In genomic region chr12:53034459-53034858, GRCh38 we compare ENCODE assay signal across 2 cellular contexts.
TF ChIP-seq lines count a peak whose summit lies in the region.

No MANE protein-coding gene starts in this region.

TF ChIP-seq in HCT116, 20 proteins besides CTCF, POLR2A, EP300 and RAD21:
- TF ChIP-seq EZH2 (IDR thresholded peaks at IDR 0.05): no peak
- no peak for TF ChIP-seq ZNF274 (IDR thresholded peaks at IDR 0.05; ENCODE audit: low read depth, low read length)
- no peak for TF ChIP-seq YY1 (IDR thresholded peaks at IDR 0.05; ENCODE audit: extremely low read depth, insufficient replicate concordance, low read depth, low read length)
- TF ChIP-seq, protein P1, sequence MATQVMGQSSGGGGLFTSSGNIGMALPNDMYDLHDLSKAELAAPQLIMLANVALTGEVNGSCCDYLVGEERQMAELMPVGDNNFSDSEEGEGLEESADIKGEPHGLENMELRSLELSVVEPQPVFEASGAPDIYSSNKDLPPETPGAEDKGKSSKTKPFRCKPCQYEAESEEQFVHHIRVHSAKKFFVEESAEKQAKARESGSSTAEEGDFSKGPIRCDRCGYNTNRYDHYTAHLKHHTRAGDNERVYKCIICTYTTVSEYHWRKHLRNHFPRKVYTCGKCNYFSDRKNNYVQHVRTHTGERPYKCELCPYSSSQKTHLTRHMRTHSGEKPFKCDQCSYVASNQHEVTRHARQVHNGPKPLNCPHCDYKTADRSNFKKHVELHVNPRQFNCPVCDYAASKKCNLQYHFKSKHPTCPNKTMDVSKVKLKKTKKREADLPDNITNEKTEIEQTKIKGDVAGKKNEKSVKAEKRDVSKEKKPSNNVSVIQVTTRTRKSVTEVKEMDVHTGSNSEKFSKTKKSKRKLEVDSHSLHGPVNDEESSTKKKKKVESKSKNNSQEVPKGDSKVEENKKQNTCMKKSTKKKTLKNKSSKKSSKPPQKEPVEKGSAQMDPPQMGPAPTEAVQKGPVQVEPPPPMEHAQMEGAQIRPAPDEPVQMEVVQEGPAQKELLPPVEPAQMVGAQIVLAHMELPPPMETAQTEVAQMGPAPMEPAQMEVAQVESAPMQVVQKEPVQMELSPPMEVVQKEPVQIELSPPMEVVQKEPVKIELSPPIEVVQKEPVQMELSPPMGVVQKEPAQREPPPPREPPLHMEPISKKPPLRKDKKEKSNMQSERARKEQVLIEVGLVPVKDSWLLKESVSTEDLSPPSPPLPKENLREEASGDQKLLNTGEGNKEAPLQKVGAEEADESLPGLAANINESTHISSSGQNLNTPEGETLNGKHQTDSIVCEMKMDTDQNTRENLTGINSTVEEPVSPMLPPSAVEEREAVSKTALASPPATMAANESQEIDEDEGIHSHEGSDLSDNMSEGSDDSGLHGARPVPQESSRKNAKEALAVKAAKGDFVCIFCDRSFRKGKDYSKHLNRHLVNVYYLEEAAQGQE (IDR thresholded peaks at IDR 0.05; ENCODE audit: low read depth): no peak
- TF ChIP-seq, protein P2, sequence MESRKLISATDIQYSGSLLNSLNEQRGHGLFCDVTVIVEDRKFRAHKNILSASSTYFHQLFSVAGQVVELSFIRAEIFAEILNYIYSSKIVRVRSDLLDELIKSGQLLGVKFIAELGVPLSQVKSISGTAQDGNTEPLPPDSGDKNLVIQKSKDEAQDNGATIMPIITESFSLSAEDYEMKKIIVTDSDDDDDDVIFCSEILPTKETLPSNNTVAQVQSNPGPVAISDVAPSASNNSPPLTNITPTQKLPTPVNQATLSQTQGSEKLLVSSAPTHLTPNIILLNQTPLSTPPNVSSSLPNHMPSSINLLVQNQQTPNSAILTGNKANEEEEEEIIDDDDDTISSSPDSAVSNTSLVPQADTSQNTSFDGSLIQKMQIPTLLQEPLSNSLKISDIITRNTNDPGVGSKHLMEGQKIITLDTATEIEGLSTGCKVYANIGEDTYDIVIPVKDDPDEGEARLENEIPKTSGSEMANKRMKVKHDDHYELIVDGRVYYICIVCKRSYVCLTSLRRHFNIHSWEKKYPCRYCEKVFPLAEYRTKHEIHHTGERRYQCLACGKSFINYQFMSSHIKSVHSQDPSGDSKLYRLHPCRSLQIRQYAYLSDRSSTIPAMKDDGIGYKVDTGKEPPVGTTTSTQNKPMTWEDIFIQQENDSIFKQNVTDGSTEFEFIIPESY (IDR thresholded peaks at IDR 0.05; ENCODE audit: extremely low read depth, insufficient replicate concordance, low read length): no peak

TF ChIP-seq in K562, 482 proteins besides CTCF, POLR2A, EP300 and RAD21:
- no peak for TF ChIP-seq ZNF3 (CRISPR knock-in tag; IDR thresholded peaks at IDR 0.05)
- TF ChIP-seq E2F1 (CRISPR knock-in tag; IDR thresholded peaks at IDR 0.05): no peak
- no peak for TF ChIP-seq KLF1 (tag; IDR thresholded peaks at IDR 0.05)
- no peak for TF ChIP-seq ZBTB11 (CRISPR knock-in tag; IDR thresholded peaks at IDR 0.05)
- no peak for TF ChIP-seq PATZ1 (CRISPR knock-in tag; IDR thresholded peaks at IDR 0.05; ENCODE audit: borderline replicate concordance)
- TF ChIP-seq SREBF1 (IDR thresholded peaks at IDR 0.05; ENCODE audit: borderline replicate concordance, low read depth, low read length): no peak
- TF ChIP-seq ZC3H11A (IDR thresholded peaks at IDR 0.05; ENCODE audit: low read depth, low read length): no peak
- no peak for TF ChIP-seq MEF2D (tag; conservative IDR thresholded peaks at IDR 0.05; ENCODE audit: low read depth)
- TF ChIP-seq NCOA6 (IDR thresholded peaks at IDR 0.05): no peak
- no peak for TF ChIP-seq ZFPM2 (CRISPR knock-in tag; IDR thresholded peaks at IDR 0.05)
- no peak for TF ChIP-seq NCOA1 (IDR thresholded peaks at IDR 0.05; ENCODE audit: low read depth)
- TF ChIP-seq, protein P3, sequence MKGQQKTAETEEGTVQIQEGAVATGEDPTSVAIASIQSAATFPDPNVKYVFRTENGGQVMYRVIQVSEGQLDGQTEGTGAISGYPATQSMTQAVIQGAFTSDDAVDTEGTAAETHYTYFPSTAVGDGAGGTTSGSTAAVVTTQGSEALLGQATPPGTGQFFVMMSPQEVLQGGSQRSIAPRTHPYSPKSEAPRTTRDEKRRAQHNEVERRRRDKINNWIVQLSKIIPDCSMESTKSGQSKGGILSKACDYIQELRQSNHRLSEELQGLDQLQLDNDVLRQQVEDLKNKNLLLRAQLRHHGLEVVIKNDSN (CRISPR knock-in tag; IDR thresholded peaks at IDR 0.05): no peak
- TF ChIP-seq KHSRP (IDR thresholded peaks at IDR 0.05): no peak
